ENCODE assay signal across 17 cellular contexts in genomic region chr9:86828631-86829030, GRCh38.
DNase-seq lines count a peak whose midpoint lies in the region; ATAC-seq, FAIRE-seq and TF ChIP-seq lines count a peak whose summit lies in the region.
"Had no signal": no experiment of that assay in that cellular context is flagged by ENCODE, and none has a peak within 500 bp of the region (broad histone marks: within the 10 kb centered on the region; RNA-seq: fewer than 3 reads in every experiment).

No MANE protein-coding gene starts in this region.

- H3K27me3 Mint-ChIP-seq in stimulated activated naive B cell treated with anti-CD40 and anti-IgM and Interleukin-4, amounts not matched to agents 10 μg/mL and 1 μg/mL and 100 μg/mL, for 72 hours = no peaks in the 10 kb centered on the region
- H3K27me3 Mint-ChIP-seq in GM23338 (ENCODE audit: insufficient read depth, low read depth, poor library complexity) = no peaks in the 10 kb centered on the region
- H3K27me3 Mint-ChIP-seq: B cell had no signal

- ATAC-seq in GM18868 (IDR thresholded peaks at IDR 0.05; ENCODE audit: unreplicated experiment) (peak; percentile 63), GM12878 (peak; percentile 15; the same call in 1 of the 3 replicates), GM23338 (no peak)
- ATAC-seq in stimulated activated naive B cell treated with anti-CD40 and anti-IgM and Interleukin-4, amounts not matched to agents 10 μg/mL and 1 μg/mL and 100 μg/mL, for 72 hours (replicated peaks) = peak; percentile 46 to 76
- ATAC-seq: HCT116 had no signal

- H3K9me3 Mint-ChIP-seq in stimulated activated naive B cell treated with anti-CD40 and anti-IgM and Interleukin-4, amounts not matched to agents 10 μg/mL and 1 μg/mL and 100 μg/mL, for 72 hours = peaks cover 0 to 4% of the 10 kb centered on the region in 2 donors
- peaks cover 8% of the 10 kb centered on the region; the same call in 1 of the 3 replicates for H3K9me3 Mint-ChIP-seq in GM23338

- H3K4me1 ChIP-seq in GM12878 (ENCODE audit: control insufficient read depth, insufficient read depth, low read length) (no peaks in the 10 kb centered on the region), GM23338 (ENCODE audit: insufficient read depth) (peaks cover 22% of the 10 kb centered on the region)

- H3K27ac Mint-ChIP-seq in stimulated activated naive B cell treated with anti-CD40 and anti-IgM and Interleukin-4, amounts not matched to agents 10 μg/mL and 1 μg/mL and 100 μg/mL, for 72 hours = no peak overlapping the region
- H3K27ac Mint-ChIP-seq in GM23338 = no peak overlapping the region
- H3K27ac Mint-ChIP-seq: B cell; CD4-positive, alpha-beta memory T cell had no signal

- TF ChIP-seq EP300 in GM12878 (IDR thresholded peaks at IDR 0.05; ENCODE audit: borderline replicate concordance in 1 of 2, control insufficient read depth in 1 of 2, low read depth in 2 of 2, low read length in 2 of 2) = no peak

- intact Hi-C loops in GM12878 (cut with micrococcal nuclease; ENCODE audit: unreplicated experiment) = no loop called here
- intact Hi-C loops in posterior vena cava (cut with DNase I) = no loop called here

- H2AFZ ChIP-seq in GM12878 (ENCODE audit: control insufficient read depth, low read depth, low read length) = no peak overlapping the region
- H2AFZ ChIP-seq in GM23338 = no peak overlapping the region

- WGBS in GM12878 (ENCODE audit: insufficient coverage, insufficient replicate concordance, low lambda C conversion rate, missing lambda C conversion rate) = 49% methylated on average over 4 of the region's 4 CpGs

- SMC1A ChIA-PET in GM12878 (lab: Charles Lee; ENCODE audit: uncharacterized antibody, unreplicated experiment) = no interaction called here

- TF ChIP-seq RAD21 in GM12878 (IDR thresholded peaks at IDR 0.05; ENCODE audit: insufficient read depth, low read depth, low read length) = no peak

- no peaks in the 10 kb centered on the region for H3K79me2 ChIP-seq in GM12878 (ENCODE audit: control insufficient read depth, insufficient read depth, low read length)
- H3K79me2 ChIP-seq in GM23338 (replicated peaks; ENCODE audit: insufficient read depth) = no peaks in the 10 kb centered on the region

- in situ Hi-C loops in GM12878 (cut with MboI) = no loop called here

- no peaks in the 10 kb centered on the region for H3K4me1 Mint-ChIP-seq in stimulated activated naive B cell treated with anti-CD40 and anti-IgM and Interleukin-4, amounts not matched to agents 10 μg/mL and 1 μg/mL and 100 μg/mL, for 72 hours
- H3K4me1 Mint-ChIP-seq in GM23338 = peaks cover 19% of the 10 kb centered on the region
- H3K4me1 Mint-ChIP-seq: B cell; CD4-positive, alpha-beta memory T cell had no signal

- TF ChIP-seq CTCF in GM12878 (IDR thresholded peaks at IDR 0.05 in 2 of 3, conservative IDR thresholded peaks at IDR 0.05 in 1 of 3; ENCODE audit: control insufficient read depth in 2 of 3, extremely low read depth in 1 of 3, insufficient read depth in 1 of 3, low read depth in 3 of 3, low read length in 3 of 3) (no peak), GM23338 (conservative IDR thresholded peaks at IDR 0.05; ENCODE audit: low read depth in 2 of 2) (no peak)

- H3K36me3 ChIP-seq in GM12878 (ENCODE audit: control insufficient read depth in 2 of 2, insufficient read depth in 2 of 2, low read length in 1 of 2) = no peaks in the 10 kb centered on the region
- H3K36me3 ChIP-seq in GM23338 (ENCODE audit: insufficient read depth) = no peaks in the 10 kb centered on the region

- POLR2A ChIA-PET in GM12878 (lab: Charles Lee) = no interaction called here

- H3K4me2 ChIP-seq in GM12878 (ENCODE audit: control insufficient read depth, insufficient read depth) (no peak overlapping the region), GM23338 (no peak overlapping the region)

- H3K27me3 ChIP-seq in GM12878 (replicated peaks in 1 of 2; ENCODE audit: control insufficient read depth in 2 of 2, insufficient read depth in 2 of 2, low read length in 1 of 2) (no peaks in the 10 kb centered on the region), GM23338 (ENCODE audit: insufficient read depth) (no peaks in the 10 kb centered on the region)

- peaks cover 3% of the 10 kb centered on the region; the same call in 1 of the 2 replicates for H3K9me2 ChIP-seq in GM23338 (ENCODE audit: insufficient read depth)

- H3F3A ChIP-seq in GM23338 (replicated peaks; ENCODE audit: low read depth) = no peaks in the 10 kb centered on the region

- H3K27ac ChIP-seq in GM12878 (ENCODE audit: control insufficient read depth, insufficient read depth) (no peak overlapping the region), GM23338 (ENCODE audit: low read depth) (no peak overlapping the region)
- H3K27ac ChIP-seq: HL-60 had no signal

- RAD21 ChIA-PET in GM12878 (lab: Charles Lee; ENCODE audit: unreplicated experiment) = no interaction called here

- no peak overlapping the region for H3K9ac ChIP-seq in GM12878 (ENCODE audit: control insufficient read depth, insufficient read depth, low read length)

- TF ChIP-seq POLR2A in GM12878 (IDR thresholded peaks at IDR 0.05; ENCODE audit: low read depth, low read length) = no peak

- H3K4me3 ChIP-seq in GM12878 (no peak overlapping the region), GM23338 (no peak overlapping the region)

- H3K9me3 ChIP-seq in GM12878 (replicated peaks; ENCODE audit: control insufficient read depth, insufficient read depth, low read length) = no peaks in the 10 kb centered on the region

- no TSS peak for BruUV-seq in GM12878 (replicated peaks; lab: Mats Ljungman, UMichigan)

- no peaks in the 10 kb centered on the region for H3K36me3 Mint-ChIP-seq in stimulated activated naive B cell treated with anti-CD40 and anti-IgM and Interleukin-4, amounts not matched to agents 10 μg/mL and 1 μg/mL and 100 μg/mL, for 72 hours
- H3K36me3 Mint-ChIP-seq in GM23338 (ENCODE audit: low read depth) = peaks cover 3% of the 10 kb centered on the region; the same call in 1 of the 3 replicates
- H3K36me3 Mint-ChIP-seq: CD4-positive, alpha-beta memory T cell had no signal

- H3K4me3 Mint-ChIP-seq in stimulated activated naive B cell treated with anti-CD40 and anti-IgM and Interleukin-4, amounts not matched to agents 10 μg/mL and 1 μg/mL and 100 μg/mL, for 72 hours = no peak overlapping the region
- no peak overlapping the region for H3K4me3 Mint-ChIP-seq in GM23338
- H3K4me3 Mint-ChIP-seq: B cell; CD4-positive, alpha-beta memory T cell had no signal

- no peak for FAIRE-seq in GM12878 (lab: Jason Lieb, UNC)
- FAIRE-seq: A204.1, GM12892, GM19239, H54 had no signal

- DNase-seq in CD1c-positive myeloid dendritic cell (ENCODE audit: extremely low spot score) (peak; percentile 13), GM12878 (ENCODE audit: low read depth, low spot score) (no peak), posterior vena cava (ENCODE audit: low spot score) (no peak), GM23338 (ENCODE audit: low spot score) (no peak)
- DNase-seq in stimulated activated naive B cell treated with anti-CD40 and anti-IgM and Interleukin-4, amounts not matched to agents 10 μg/mL and 1 μg/mL and 100 μg/mL, for 72 hours = peak; percentile 2
- DNase-seq in activated T-cell treated with anti-CD3 and anti-CD28 coated beads, Interleukin-2, amount 50 U/mL, for 1 hour = no peak
- DNase-seq: C1 segment of cervical spinal cord; CD4-positive, alpha-beta memory T cell; DMS79 had no signal

- CTCF ChIA-PET in GM12878 (lab: Yijun Ruan, JAX) = no interaction called here

- H4K20me1 ChIP-seq in GM12878 (ENCODE audit: control insufficient read depth, insufficient read depth) (no peaks in the 10 kb centered on the region), GM23338 (replicated peaks; ENCODE audit: insufficient read depth) (no peaks in the 10 kb centered on the region)

TF ChIP-seq in GM12878, 131 proteins besides CTCF, POLR2A, EP300 and RAD21:
- peak; percentile 54; the same call in 1 of the 2 replicates for TF ChIP-seq SPI1 (IDR thresholded peaks at IDR 0.05; ENCODE audit: borderline replicate concordance, insufficient read depth, low read depth, low read length)
- no peak for TF ChIP-seq ZBTB33 (IDR thresholded peaks at IDR 0.05)
- peak; percentile 35 for TF ChIP-seq MEF2B (IDR thresholded peaks at IDR 0.05; ENCODE audit: partially characterized antibody, poor library complexity, severe bottlenecking)
- no peak for TF ChIP-seq ZBED1 (IDR thresholded peaks at IDR 0.05; ENCODE audit: borderline replicate concordance)

TF ChIP-seq in GM23338, 12 proteins besides CTCF, POLR2A, EP300 and RAD21 (continues in another document):
- TF ChIP-seq REST (IDR thresholded peaks at IDR 0.05; ENCODE audit: unreplicated experiment) = no peak
- no peak for TF ChIP-seq POLR2AphosphoS5 (IDR thresholded peaks at IDR 0.05; ENCODE audit: low read depth)
- TF ChIP-seq EZH2phosphoT487 (IDR thresholded peaks at IDR 0.05; ENCODE audit: unreplicated experiment) = no peak
- TF ChIP-seq JUNB (IDR thresholded peaks at IDR 0.05; ENCODE audit: unreplicated experiment) = no peak
- TF ChIP-seq EZH2 (IDR thresholded peaks at IDR 0.05; ENCODE audit: low read depth, unreplicated experiment) = no peak
- no peak for TF ChIP-seq NANOG (IDR thresholded peaks at IDR 0.05; ENCODE audit: borderline replicate concordance)
- TF ChIP-seq CREB1 (CRISPR knock-in tag; IDR thresholded peaks at IDR 0.05; ENCODE audit: low read depth) = no peak
- no peak for TF ChIP-seq STAT1 (IDR thresholded peaks at IDR 0.05; ENCODE audit: unreplicated experiment)

Comparison
In these comparisons a context has a peak if more than half of its experiments do, and no peak if none do; other contexts are left out.
1. DNase-seq: peak in CD1c-positive myeloid dendritic cell (single experiment) and stimulated activated naive B cell treated with anti-CD40 and anti-IgM and Interleukin-4, amounts not matched to agents 10 μg/mL and 1 μg/mL and 100 μg/mL, for 72 hours (single experiment); none in GM12878 (single experiment), activated T-cell treated with anti-CD3 and anti-CD28 coated beads, Interleukin-2, amount 50 U/mL, for 1 hour (single experiment), posterior vena cava (single experiment) and GM23338 (single experiment).